In genomic region chr3:29764603-29765254, GRCh38 we compare ENCODE assay signal across 8 cellular contexts.
DNase-seq lines count a peak whose midpoint lies in the region; ATAC-seq and TF ChIP-seq lines count a peak whose summit lies in the region.

No MANE protein-coding gene starts in this region.

- ATAC-seq in GM21423 (IDR thresholded peaks at IDR 0.05; ENCODE audit: unreplicated experiment): no peak

- H3K9me3 Mint-ChIP-seq in endodermal cell: no peaks in the 10 kb centered on the region

- H3K27me3 Mint-ChIP-seq in endodermal cell (ENCODE audit: insufficient read depth): no peaks in the 10 kb centered on the region

- no peak overlapping the region for H3K4me3 Mint-ChIP-seq in endodermal cell

- peaks cover 2% of the 10 kb centered on the region for H3K4me1 Mint-ChIP-seq in endodermal cell

- no peaks in the 10 kb centered on the region for H3K4me1 ChIP-seq in endodermal cell (ENCODE audit: control insufficient read depth, insufficient read depth, low read length)

- H3K27ac Mint-ChIP-seq in endodermal cell: no peak overlapping the region

- no peaks in the 10 kb centered on the region for H3K27me3 ChIP-seq in endodermal cell (ENCODE audit: control insufficient read depth, insufficient read depth, low read length, poor library complexity, severe bottlenecking)

- no peak overlapping the region for H3K4me3 ChIP-seq in GM12864 (ENCODE audit: low read depth, low read length)
- H3K4me3 ChIP-seq in skeletal muscle cell (ENCODE audit: low read depth, low read length): no peak overlapping the region
- H3K4me3 ChIP-seq in endodermal cell (ENCODE audit: low read length): no peak overlapping the region

- H3K36me3 Mint-ChIP-seq in endodermal cell (ENCODE audit: low read depth): no peaks in the 10 kb centered on the region

- TF ChIP-seq CTCF in GM12864 (IDR thresholded peaks at IDR 0.05; ENCODE audit: low read depth, low read length, missing control alignments): peak; percentile 7
- TF ChIP-seq CTCF in endodermal cell (conservative IDR thresholded peaks at IDR 0.05): no peak

- H3K27ac ChIP-seq in endodermal cell (ENCODE audit: low read depth, low read length): no peak overlapping the region

- H3K9me3 ChIP-seq in endodermal cell (ENCODE audit: control insufficient read depth, low read length): no peaks in the 10 kb centered on the region

- no peaks in the 10 kb centered on the region for H3K36me3 ChIP-seq in endodermal cell (ENCODE audit: control insufficient read depth, insufficient read depth, low read length)

- 90 to 100% methylated on average over 1 to 2 of the region's 2 CpGs for WGBS in endodermal cell (ENCODE audit: insufficient coverage in 1 of 2, insufficient read length in 1 of 2), 2 experiments

- DNase-seq in GM12864 (ENCODE audit: low read depth) (no peak), NCI-H748 treated with DMSO at 0.1 percent for 48 hours (lab: John Stamatoyannopoulos, UW) (peak; percentile 2), fibroblast of gingiva (ENCODE audit: low read depth) (peak; percentile 80), skeletal muscle cell (ENCODE audit: low read depth) (peak; percentile 79), ureter (ENCODE audit: low spot score) (no peak), endodermal cell (no peak)
- DNase-seq in stimulated activated CD4-positive, alpha-beta T cell treated with anti-CD3 and anti-CD28 coated beads, Interleukin-2, amount 100 ng/mL, for 24 hours: no peak

- H3K9ac ChIP-seq in endodermal cell (ENCODE audit: extremely low read depth, low read length, poor library complexity, severe bottlenecking): no peak overlapping the region

Comparison
In these comparisons a context has a peak if more than half of its experiments do, and no peak if none do; other contexts are left out.
1. DNase-seq: peak in NCI-H748 treated with DMSO at 0.1 percent for 48 hours (single experiment), fibroblast of gingiva (single experiment) and skeletal muscle cell (single experiment); none in GM12864 (single experiment), stimulated activated CD4-positive, alpha-beta T cell treated with anti-CD3 and anti-CD28 coated beads, Interleukin-2, amount 100 ng/mL, for 24 hours (0 of 2), ureter (single experiment) and endodermal cell (single experiment).